In the genomic region with DNA sequence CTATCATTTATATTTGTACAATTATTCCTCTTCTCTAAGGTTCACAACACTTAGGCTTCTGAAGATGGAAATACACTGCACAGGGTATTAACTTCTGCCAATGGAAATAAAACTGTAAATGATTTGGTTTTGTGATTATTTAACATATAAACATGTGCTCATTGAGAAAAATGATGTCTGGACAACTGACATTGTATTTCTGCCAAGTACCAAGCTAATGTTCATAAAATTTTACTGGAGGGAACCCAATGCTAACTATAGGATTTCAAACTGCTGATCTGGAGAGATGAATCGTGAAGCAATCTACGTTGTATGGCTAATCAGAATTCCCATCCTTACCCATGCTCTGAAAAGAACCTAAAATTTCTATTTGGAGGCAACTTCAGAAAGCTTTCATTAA, we compare ENCODE assay signal across 14 cellular contexts.
"Had no signal": no experiment of that assay in that cellular context is flagged by ENCODE, and none has a peak within 500 bp of the region (broad histone marks: within the 10 kb centered on the region; RNA-seq: fewer than 3 reads in every experiment).

No MANE protein-coding gene starts in this region.

- ATAC-seq: activated naive CD4-positive, alpha-beta T cell treated with anti-CD3 and anti-CD28 coated beads, Interleukin-2, amount 50 U/mL, for 72 hours; left ventricle myocardium superior had no signal

- H3K9me3 ChIP-seq: thyroid gland had no signal

- H3K4me1 ChIP-seq: thyroid gland had no signal

- H3K4me3 ChIP-seq: thyroid gland had no signal

- H3K27ac ChIP-seq: thyroid gland, WERI-Rb-1 had no signal

- DNase-seq: activated CD4-positive, alpha-beta T cell treated with anti-CD3 and anti-CD28 coated beads for 1 hour; activated CD8-positive, alpha-beta memory T cell treated with anti-CD3 and anti-CD28 coated beads for 24 hours; activated CD8-positive, alpha-beta memory T cell treated with anti-CD3 and anti-CD28 coated beads, Interleukin-2, amount 50 U/mL, for 48 hours; activated effector memory CD4-positive, alpha-beta T cell treated with anti-CD3 and anti-CD28 coated beads, Interleukin-2, amount 50 U/mL, for 16 hours; activated T-cell treated with anti-CD3 and anti-CD28 coated beads, Interleukin-2, amount 50 U/mL, for 48 hours; immature natural killer cell; left ventricle myocardium superior; stimulated activated CD4-positive, alpha-beta T cell treated with anti-CD3 and anti-CD28 coated beads, Interleukin-12 subunit alpha, Interleukin-12 subunit beta, amount 100 ng/mL, for 4 hours; stimulated activated CD4-positive, alpha-beta T cell treated with anti-CD3 and anti-CD28 coated beads, Interleukin-1b, Interleukin-23, amount 100 ng/mL, for 48 hours; stimulated activated CD8-positive, alpha-beta memory T cell treated with anti-CD3 and anti-CD28 coated beads, Interleukin-4, amount 100 ng/mL, for 48 hours; stimulated activated naive CD4-positive, alpha-beta T cell; thyroid gland; WERI-Rb-1 had no signal

- H3K27me3 ChIP-seq: thyroid gland had no signal

- H3K36me3 ChIP-seq: thyroid gland, WERI-Rb-1 had no signal
